Comparison of ENCODE assay signal across 10 cellular contexts in genomic region chr17:75846701-75847594, GRCh38. TPM values are rescaled to one million over a fixed set of nuclear protein-coding genes. Genes with fewer than 3 reads are reported as not detected.
DNase-seq lines count a peak whose midpoint lies in the region; ATAC-seq and TF ChIP-seq lines count a peak whose summit lies in the region.
"Had no signal": no experiment of that assay in that cellular context is flagged by ENCODE, and none has a peak within 500 bp of the region (broad histone marks: within the 10 kb centered on the region; RNA-seq: fewer than 3 reads in every experiment).

No MANE protein-coding gene starts in this region.

- H3K14ac ChIP-seq in neuronal stem cell (ENCODE audit: low read length), result no peak overlapping the region

- 79 to 82% (median 81%) methylated on average over 14 to 34 of the region's 34 CpGs for WGBS in adrenal gland, 4 donors
- no CpG with 5 or more reads among the region's 34 CpGs for WGBS in neuronal stem cell (ENCODE audit: extremely low coverage in 2 of 2, insufficient read length in 2 of 2, insufficient replicate concordance in 1 of 2), 2 donors

- H4K20me1 ChIP-seq in Karpas-422 (ENCODE audit: insufficient read depth, low read depth, low read length), result no peaks in the 10 kb centered on the region

- H3K4me3 ChIP-seq in adrenal gland (no peak overlapping the region), neuronal stem cell (ENCODE audit: low read length in 2 of 2) (no peak overlapping the region), Karpas-422 (ENCODE audit: low read length) (no peak overlapping the region)

- peak overlapping the region; percentile 73 for H3K23ac ChIP-seq in neuronal stem cell (ENCODE audit: low read depth, low read length, poor library complexity)

- H2BK12ac ChIP-seq in neuronal stem cell (ENCODE audit: low read length), result no peak overlapping the region

- peaks cover 34 to 74% of the 10 kb centered on the region in 2 donors for H3K4me1 ChIP-seq in adrenal gland (replicated peaks in 1 of 2)
- H3K4me1 ChIP-seq in neuronal stem cell (ENCODE audit: control insufficient read depth in 2 of 2, insufficient read depth in 1 of 2, low read depth in 1 of 2, low read length in 2 of 2), result peaks cover 5 to 6% of the 10 kb centered on the region in 2 donors
- H3K4me1 ChIP-seq in Karpas-422 (ENCODE audit: low read length), result peaks cover 36% of the 10 kb centered on the region

- H2BK15ac ChIP-seq in neuronal stem cell (ENCODE audit: low read length), result no peak overlapping the region

- peaks cover 91% of the 10 kb centered on the region for H3K36me3 Mint-ChIP-seq in Calu3 (ENCODE audit: insufficient read depth, unreplicated experiment)

- H3K9me3 Mint-ChIP-seq in Calu3 (ENCODE audit: low read depth, unreplicated experiment), result no peaks in the 10 kb centered on the region
- H3K9me3 Mint-ChIP-seq: nephron had no signal

- DNase-seq in Calu3 (no peak), adrenal gland (no peak), neuronal stem cell (ENCODE audit: low spot score) (no peak), Karpas-422 (no peak), HUDEP-2 (lab: John Stamatoyannopoulos, UW; ENCODE audit: unreplicated experiment in 76 of 76) (no peak)
- DNase-seq: activated CD4-positive, alpha-beta T cell treated with anti-CD3 and anti-CD28 coated beads, Interleukin-2, amount 50 U/mL, for 4 hours; amniotic stem cell; NK-92 treated with Interleukin-12 subunit alpha and Interleukin-12 subunit beta, amount 100 ng/mL, for 24 hours had no signal

- H3K9me2 ChIP-seq in Karpas-422 (replicated peaks; ENCODE audit: insufficient read depth, low read length), result no peaks in the 10 kb centered on the region

- H2AFZ ChIP-seq in neuronal stem cell (ENCODE audit: low read length) (no peak overlapping the region), Karpas-422 (ENCODE audit: low read length) (no peak overlapping the region)

- CTCF ChIA-PET in Calu3 (lab: Charles Lee), result interaction anchor here (2.6 to 4.2 kb wide), 3 partner anchors 8 to 31 kb away, joined by 19 to 46 read pairs (median 22); partner anchors contain the start of genes TRIM47 and WBP2

- H3K27ac Mint-ChIP-seq in Calu3 (ENCODE audit: unreplicated experiment), result peak overlapping the region; percentile 94

- H4K91ac ChIP-seq in neuronal stem cell (ENCODE audit: low read depth, low read length, poor library complexity), result no peak overlapping the region

- H2AK5ac ChIP-seq in neuronal stem cell (ENCODE audit: low read depth, low read length), result no peak overlapping the region

- H3K18ac ChIP-seq in neuronal stem cell (ENCODE audit: low read length), result no peak overlapping the region

- peak overlapping the region; percentile 87 for H2BK5ac ChIP-seq in neuronal stem cell (ENCODE audit: low read length)

- no TSS peak for BruUV-seq in Calu3 (replicated peaks; lab: Mats Ljungman, UMichigan)

- no peak overlapping the region for H3K4ac ChIP-seq in neuronal stem cell (ENCODE audit: low read length)

- no peak for TF ChIP-seq POLR2A in adrenal gland (IDR thresholded peaks at IDR 0.05)

- H3K36me3 ChIP-seq in adrenal gland (replicated peaks in 1 of 2) (peaks cover 0 to 60% of the 10 kb centered on the region in 2 donors), neuronal stem cell (replicated peaks in 1 of 2; ENCODE audit: control insufficient read depth in 2 of 2, insufficient read depth in 2 of 2, low read length in 2 of 2) (peaks cover 37 to 56% of the 10 kb centered on the region in 2 donors), Karpas-422 (ENCODE audit: insufficient read depth, low read length) (peaks cover 4% of the 10 kb centered on the region; the same call in 1 of the 2 replicates)

- H3K9ac ChIP-seq in neuronal stem cell (ENCODE audit: low read depth, low read length, poor library complexity) (peak overlapping the region; percentile 44), Karpas-422 (ENCODE audit: low read length) (no peak overlapping the region)

- H3K27ac ChIP-seq in adrenal gland (peak overlapping the region in 4 of 5 donors; percentile 88 to 97 (median 90)), neuronal stem cell (replicated peaks; ENCODE audit: low read length) (no peak overlapping the region), Karpas-422 (ENCODE audit: low read length) (no peak overlapping the region)

- H3K27me3 Mint-ChIP-seq in Calu3 (ENCODE audit: unreplicated experiment), result no peaks in the 10 kb centered on the region

- 0 out of 2 replicates have a peak, but pooled peaks cover 4% of the 10 kb centered on the region for H3K79me2 ChIP-seq in Karpas-422 (ENCODE audit: low read length)

- H3K4me1 Mint-ChIP-seq in Calu3 (ENCODE audit: low read depth, unreplicated experiment), result peaks cover 18% of the 10 kb centered on the region

- no peak overlapping the region for H4K8ac ChIP-seq in neuronal stem cell (ENCODE audit: low read depth, low read length)

- TF ChIP-seq CTCF in Calu3 (IDR thresholded peaks at IDR 0.05; ENCODE audit: unreplicated experiment) (no peak), adrenal gland (IDR thresholded peaks at IDR 0.05) (no peak)

- H3K4me2 ChIP-seq in neuronal stem cell (ENCODE audit: insufficient read depth, low read length, poor library complexity, severe bottlenecking) (no peak overlapping the region), Karpas-422 (ENCODE audit: low read depth, low read length, poor library complexity, severe bottlenecking) (no peak overlapping the region)

- H3K27me3 ChIP-seq in adrenal gland (no peaks in the 10 kb centered on the region), neuronal stem cell (ENCODE audit: control insufficient read depth in 3 of 3, insufficient read depth in 3 of 3, low read depth in 1 of 3, low read length in 3 of 3) (no peaks in the 10 kb centered on the region), Karpas-422 (ENCODE audit: low read length) (no peaks in the 10 kb centered on the region)

- peak overlapping the region; percentile 21 for H3K4me3 Mint-ChIP-seq in Calu3 (ENCODE audit: low read depth, unreplicated experiment)
- H3K4me3 Mint-ChIP-seq: nephron had no signal

- H3K9me3 ChIP-seq in adrenal gland (replicated peaks in 1 of 3), result no peaks in the 10 kb centered on the region
- no peaks in the 10 kb centered on the region for H3K9me3 ChIP-seq in neuronal stem cell (replicated peaks in 1 of 2; ENCODE audit: control insufficient read depth in 2 of 2, insufficient read depth in 1 of 2, low read depth in 1 of 2, low read length in 2 of 2)
- no peaks in the 10 kb centered on the region for H3K9me3 ChIP-seq in Karpas-422 (ENCODE audit: low read length)

- no peaks in the 10 kb centered on the region for H3K79me1 ChIP-seq in neuronal stem cell (ENCODE audit: low read depth, low read length)

- no peak overlapping the region for H2BK120ac ChIP-seq in neuronal stem cell (ENCODE audit: low read depth, low read length)

- no peak for ATAC-seq in GM18520 (IDR thresholded peaks at IDR 0.05; ENCODE audit: unreplicated experiment)

- intact Hi-C loops in Calu3 (cut with micrococcal nuclease; ENCODE audit: unreplicated experiment) (loop anchor here (5.0 kb wide), 1 partner anchor 40 kb away; no protein-coding TSS in a partner anchor), adrenal gland (cut with DNase I) (no loop called here)

RNA-seq across cellular contexts. Expression of gene UNC13D, which starts 2.7 kb away (rescaled TPM):
- total RNA-seq in Calu3 (2022), result 103 and 104 TPM in 2 replicates
- total RNA-seq in adrenal gland, result 10 to 100 TPM in 7 of 8 donors, 1 to 10 TPM in 1; 3.0 to 28.1 (median 13.8) TPM
- 10 to 100 TPM in 2 of 3 donors, 1 to 10 TPM in 1; 6.6 to 47.5 (median 21.5) TPM for polyA plus RNA-seq in adrenal gland
- 1.4 TPM for polyA plus RNA-seq in neuronal stem cell (2013, experiment 1 of 2)
- polyA plus RNA-seq in neuronal stem cell (2013, experiment 2 of 2), result 0.90 TPM
- 30.9 and 52.5 TPM in 2 replicates for total RNA-seq in Karpas-422 (2014; rRNA removed; shearing (Covaris generic); ENCODE audit: low replicate concordance)

RNA-seq across cellular contexts. Expression of gene WBP2, which starts 8.2 kb away (rescaled TPM):
- total RNA-seq in Calu3 (2022) (126 and 133 TPM in 2 replicates), adrenal gland (100 to 1,000 TPM; 131 to 292 (median 217) TPM)
- polyA plus RNA-seq in adrenal gland, result 100 to 1,000 TPM; 205 to 258 (median 258) TPM
- polyA plus RNA-seq in neuronal stem cell (2013, experiment 1 of 2), result 80.4 TPM
- 79.8 TPM for polyA plus RNA-seq in neuronal stem cell (2013, experiment 2 of 2)
- 27.9 and 42.7 TPM in 2 replicates for total RNA-seq in Karpas-422 (2014; rRNA removed; shearing (Covaris generic); ENCODE audit: low replicate concordance)

RNA-seq across cellular contexts. Expression of gene TRIM47, which starts 31.4 kb away (rescaled TPM):
- total RNA-seq in Calu3 (2022) (51.2 and 54.1 TPM in 2 replicates), adrenal gland (10 to 100 TPM in 7 of 8 donors, 1 to 10 TPM in 1; 6.7 to 66.1 (median 24.5) TPM)
- polyA plus RNA-seq in adrenal gland, result 10 to 100 TPM in 2 of 3 donors, 1 to 10 TPM in 1; 6.0 to 42.5 (median 36.5) TPM
- polyA plus RNA-seq in neuronal stem cell (2013, experiment 1 of 2), result 1.2 TPM
- 0.68 TPM for polyA plus RNA-seq in neuronal stem cell (2013, experiment 2 of 2)
- 7.9 and 16.4 TPM in 2 replicates for total RNA-seq in Karpas-422 (2014; rRNA removed; shearing (Covaris generic); ENCODE audit: low replicate concordance)

RNA-seq across cellular contexts. Expression of gene TRIM65, which starts 49.8 kb away (rescaled TPM):
- total RNA-seq in Calu3 (2022) (15.4 and 18.9 TPM in 2 replicates), adrenal gland (10 to 100 TPM in 7 of 8 donors, 1 to 10 TPM in 1; 7.4 to 46.9 (median 19.3) TPM)
- polyA plus RNA-seq in adrenal gland, result 10 to 100 TPM in 1 of 3 donors, 1 to 10 TPM in 2; 4.1 to 16.7 (median 5.0) TPM
- 15.8 TPM for polyA plus RNA-seq in neuronal stem cell (2013, experiment 1 of 2)
- 14.6 TPM for polyA plus RNA-seq in neuronal stem cell (2013, experiment 2 of 2)
- 18.4 and 39.5 TPM in 2 replicates for total RNA-seq in Karpas-422 (2014; rRNA removed; shearing (Covaris generic); ENCODE audit: low replicate concordance)

RNA-seq across cellular contexts. Expression of gene MRPL38, which starts 57.7 kb away (rescaled TPM):
- total RNA-seq in Calu3 (2022) (112 and 130 TPM in 2 replicates), adrenal gland (100 to 1,000 TPM in 4 of 8 donors, 10 to 100 TPM in 4; 36.7 to 153 (median 82.7) TPM)
- 100 to 1,000 TPM in 2 of 3 donors, 10 to 100 TPM in 1; 60.3 to 214 (median 187) TPM for polyA plus RNA-seq in adrenal gland
- 48.0 TPM for polyA plus RNA-seq in neuronal stem cell (2013, experiment 1 of 2)
- 48.3 TPM for polyA plus RNA-seq in neuronal stem cell (2013, experiment 2 of 2)
- total RNA-seq in Karpas-422 (2014; rRNA removed; shearing (Covaris generic); ENCODE audit: low replicate concordance), result 33.5 and 42.7 TPM in 2 replicates

Comparison
In these comparisons a context has a peak if more than half of its experiments do, and no peak if none do; other contexts are left out.
1. H3K27ac ChIP-seq: peak in adrenal gland (4 of 5); none in neuronal stem cell (single experiment) and Karpas-422 (single experiment).